Comparison of ENCODE assay signal across 1 cellular context in genomic region chr6:142300758-142301251, GRCh38.
TF ChIP-seq lines count a peak whose summit lies in the region.

No MANE protein-coding gene starts in this region.

TF ChIP-seq in IMR-90, 13 proteins besides CTCF, POLR2A, EP300 and RAD21:
- TF ChIP-seq RFX5 (IDR thresholded peaks at IDR 0.05; ENCODE audit: low read depth, low read length): no peak
- TF ChIP-seq ELK1 (IDR thresholded peaks at IDR 0.05; ENCODE audit: borderline replicate concordance, low read depth, low read length): no peak
- TF ChIP-seq MAFK (IDR thresholded peaks at IDR 0.05; ENCODE audit: low read depth, low read length): no peak
- no peak for TF ChIP-seq BHLHE40 (IDR thresholded peaks at IDR 0.05; ENCODE audit: low read depth, low read length)
- no peak for TF ChIP-seq USF2 (IDR thresholded peaks at IDR 0.05; ENCODE audit: low read depth, low read length)
- TF ChIP-seq FOS (IDR thresholded peaks at IDR 0.05; ENCODE audit: low read depth, low read length): no peak
- no peak for TF ChIP-seq SMC3 (IDR thresholded peaks at IDR 0.05; ENCODE audit: low read depth, low read length)
- no peak for TF ChIP-seq RCOR1 (IDR thresholded peaks at IDR 0.05; ENCODE audit: insufficient replicate concordance, low read length)
- TF ChIP-seq CEBPB (IDR thresholded peaks at IDR 0.05; ENCODE audit: low read depth, low read length): no peak
- TF ChIP-seq NFE2L2 (IDR thresholded peaks at IDR 0.05; ENCODE audit: low read depth, low read length): no peak
- TF ChIP-seq MXI1 (IDR thresholded peaks at IDR 0.05; ENCODE audit: borderline replicate concordance, low read depth, low read length): no peak
- TF ChIP-seq CHD1 (IDR thresholded peaks at IDR 0.05; ENCODE audit: low read depth, low read length): no peak
- no peak for TF ChIP-seq MAZ (IDR thresholded peaks at IDR 0.05; ENCODE audit: borderline replicate concordance, low read depth, low read length)
